In genomic region chr16:85270365-85270764, GRCh38 we compare ENCODE assay signal across 19 cellular contexts.
A peak's percentile ranks its signal among the peaks of the same experiment; 100 is the strongest.
DNase-seq lines count a peak whose midpoint lies in the region; ATAC-seq and TF ChIP-seq lines count a peak whose summit lies in the region.
"Had no signal": no experiment of that assay in that cellular context is flagged by ENCODE, and none has a peak within 500 bp of the region (broad histone marks: within the 10 kb centered on the region; RNA-seq: fewer than 3 reads in every experiment).

No MANE protein-coding gene starts in this region.

- H4K5ac ChIP-seq in H9 (ENCODE audit: insufficient read length, low read depth, low read length): no peak overlapping the region

- H3K23ac ChIP-seq in neuronal stem cell (ENCODE audit: low read depth, low read length, poor library complexity): peak overlapping the region; percentile 77
- no peak overlapping the region for H3K23ac ChIP-seq in H9 (ENCODE audit: insufficient read length, low read depth, low read length)

- whole genome bisulfite sequencing in neuronal stem cell (ENCODE audit: extremely low coverage in 2 of 2, insufficient read length in 2 of 2, insufficient replicate concordance in 1 of 2), 2 donors: no CpG with 5 or more reads among the region's 13 CpGs
- WGBS in H9 (ENCODE audit: extremely low coverage, insufficient read length, low lambda C conversion rate): no CpG with 5 or more reads among the region's 13 CpGs
- WGBS in aorta, 2 donors: 82 to 85% methylated on average over 13 of the region's 13 CpGs

- TF ChIP-seq CTCF in BE2C (IDR thresholded peaks at IDR 0.05; ENCODE audit: low read depth, low read length) (no peak), WERI-Rb-1 (IDR thresholded peaks at IDR 0.05; ENCODE audit: low read depth, low read length) (no peak), H9 (conservative IDR thresholded peaks at IDR 0.05) (no peak)

- H2BK5ac ChIP-seq in neuronal stem cell (ENCODE audit: low read length) (no peak overlapping the region), H9 (ENCODE audit: insufficient read length, low read length) (no peak overlapping the region)

- H3K79me2 ChIP-seq in H9 (ENCODE audit: insufficient read depth, low read length): no peaks in the 10 kb centered on the region

- H3K79me1 ChIP-seq in neuronal stem cell (ENCODE audit: low read depth, low read length): no peaks in the 10 kb centered on the region
- no peaks in the 10 kb centered on the region for H3K79me1 ChIP-seq in H9 (ENCODE audit: insufficient read depth, low read depth, low read length, poor library complexity, severe bottlenecking)

- no peaks in the 10 kb centered on the region for H3K9me3 Mint-ChIP-seq in H9
- H3K9me3 Mint-ChIP-seq: CD8-positive, alpha-beta memory T cell had no signal

- H3K36me3 Mint-ChIP-seq in H9 (ENCODE audit: insufficient read depth in 1 of 3, low read depth in 3 of 3): peaks cover 0 to 4% (median 0%) of the 10 kb centered on the region in 3 experiments; a peak in 1 of 7 replicates
- H3K36me3 Mint-ChIP-seq: CD8-positive, alpha-beta memory T cell had no signal

- no peak overlapping the region for H3T11ph ChIP-seq in H9 (ENCODE audit: low read length)

- no peak overlapping the region for H3K9ac ChIP-seq in neuronal stem cell (ENCODE audit: low read depth, low read length, poor library complexity)
- H3K9ac ChIP-seq in H9 (ENCODE audit: extremely low read depth, insufficient read length, low read length): no peak overlapping the region

- H3K27ac ChIP-seq in WERI-Rb-1: peak overlapping the region; percentile 59
- H3K27ac ChIP-seq in neuronal stem cell (replicated peaks; ENCODE audit: low read length): no peak overlapping the region
- no peak overlapping the region for H3K27ac ChIP-seq in H9 (ENCODE audit: insufficient read length, low read depth, low read length)
- no peak overlapping the region for H3K27ac ChIP-seq in aorta (ENCODE audit: low read depth in 1 of 2, low read length in 2 of 2)
- H3K27ac ChIP-seq: A549, SJCRH30 had no signal

- H2BK15ac ChIP-seq in neuronal stem cell (ENCODE audit: low read length) (no peak overlapping the region), H9 (ENCODE audit: low read depth, low read length) (no peak overlapping the region)

- H3K4ac ChIP-seq in neuronal stem cell (ENCODE audit: low read length) (no peak overlapping the region), H9 (ENCODE audit: low read depth, low read length) (no peak overlapping the region)

- H2BK12ac ChIP-seq in neuronal stem cell (ENCODE audit: low read length) (no peak overlapping the region), H9 (ENCODE audit: insufficient read length, low read depth, low read length) (no peak overlapping the region)

- no peaks in the 10 kb centered on the region for H3K27me3 ChIP-seq in BE2C
- H3K27me3 ChIP-seq in WERI-Rb-1 (ENCODE audit: insufficient read depth, low read depth, severe bottlenecking): no peaks in the 10 kb centered on the region
- H3K27me3 ChIP-seq in neuronal stem cell (ENCODE audit: control insufficient read depth in 3 of 3, insufficient read depth in 3 of 3, low read depth in 1 of 3, low read length in 3 of 3): no peaks in the 10 kb centered on the region
- H3K27me3 ChIP-seq in H9 (ENCODE audit: insufficient read depth, low read length): no peaks in the 10 kb centered on the region
- H3K27me3 ChIP-seq in aorta (ENCODE audit: control insufficient read depth in 1 of 2, insufficient read depth in 2 of 2, low read length in 1 of 2): no peaks in the 10 kb centered on the region
- H3K27me3 ChIP-seq: SJCRH30 had no signal

- H3K23me2 ChIP-seq in H9 (ENCODE audit: insufficient read length, low read depth, low read length, poor library complexity, severe bottlenecking): no peaks in the 10 kb centered on the region

- H3K27ac Mint-ChIP-seq in H9: no peak overlapping the region; a peak in 1 of 7 replicates
- H3K27ac Mint-ChIP-seq: CD8-positive, alpha-beta memory T cell had no signal

- peak overlapping the region; percentile 35 for H3K18ac ChIP-seq in neuronal stem cell (ENCODE audit: low read length)
- H3K18ac ChIP-seq in H9 (ENCODE audit: insufficient read length, low read depth, low read length): no peak overlapping the region

- H4K91ac ChIP-seq in neuronal stem cell (ENCODE audit: low read depth, low read length, poor library complexity) (no peak overlapping the region), H9 (ENCODE audit: insufficient read length, low read depth, low read length) (no peak overlapping the region)

- H2BK120ac ChIP-seq in neuronal stem cell (ENCODE audit: low read depth, low read length): no peak overlapping the region
- H2BK120ac ChIP-seq in H9 (ENCODE audit: low read depth, low read length, poor library complexity, severe bottlenecking): no peak overlapping the region

- no peak overlapping the region for H3K56ac ChIP-seq in H9 (ENCODE audit: insufficient read length, low read depth, low read length)

- H3K9me3 ChIP-seq in BE2C (no peaks in the 10 kb centered on the region), WERI-Rb-1 (ENCODE audit: severe bottlenecking) (no peaks in the 10 kb centered on the region), neuronal stem cell (replicated peaks in 1 of 2; ENCODE audit: control insufficient read depth in 2 of 2, insufficient read depth in 1 of 2, low read depth in 1 of 2, low read length in 2 of 2) (peaks cover 0 to 2% of the 10 kb centered on the region in 2 donors), H9 (ENCODE audit: control insufficient read depth, low read depth, low read length) (no peaks in the 10 kb centered on the region), aorta (ENCODE audit: control insufficient read depth, low read length) (no peaks in the 10 kb centered on the region)
- H3K9me3 ChIP-seq: A549, HAP-1, SJCRH30 had no signal

- DNase-seq in BE2C: peak; percentile 62
- DNase-seq in WERI-Rb-1: peak; percentile 27
- peak; percentile 35 for DNase-seq in fibroblast of gingiva (ENCODE audit: low read depth)
- no peak for DNase-seq in neuronal stem cell (ENCODE audit: low spot score)
- no peak for DNase-seq in H9
- DNase-seq in aorta: no peak
- DNase-seq in T1000 (lab: John Stamatoyannopoulos, UW): no peak
- DNase-seq: CD8-positive, alpha-beta memory T cell; DMS 273 treated with DMSO at 0.1 percent for 48 hours; MV-4-11; NCI-H1436; NCI-H2029 treated with DMSO at 0.1 percent for 48 hours; NCI-H510A; OCI-M1; RPMI8226; SJCRH30 had no signal

- H3K36me3 ChIP-seq in BE2C (no peaks in the 10 kb centered on the region; the same call in 1 of the 2 replicates), WERI-Rb-1 (no peaks in the 10 kb centered on the region), neuronal stem cell (replicated peaks in 1 of 2; ENCODE audit: control insufficient read depth in 2 of 2, insufficient read depth in 2 of 2, low read length in 2 of 2) (no peaks in the 10 kb centered on the region), aorta (ENCODE audit: control insufficient read depth in 1 of 2, insufficient read depth in 2 of 2, low read length in 1 of 2) (no peaks in the 10 kb centered on the region)
- H3K36me3 ChIP-seq: HAP-1, SJCRH30 had no signal

- H4K20me1 ChIP-seq in H9 (ENCODE audit: control insufficient read depth, insufficient read depth, insufficient read length): no peaks in the 10 kb centered on the region

- H3K4me1 ChIP-seq in BE2C (peaks cover 42% of the 10 kb centered on the region), neuronal stem cell (ENCODE audit: control insufficient read depth in 2 of 2, insufficient read depth in 1 of 2, low read depth in 1 of 2, low read length in 2 of 2) (peaks cover 0 to 39% of the 10 kb centered on the region in 2 donors), H9 (ENCODE audit: insufficient read depth, low read length) (no peaks in the 10 kb centered on the region; the same call in 1 of the 2 replicates), aorta (ENCODE audit: control insufficient read depth in 1 of 2, insufficient read depth in 2 of 2, low read length in 2 of 2) (no peaks in the 10 kb centered on the region)
- H3K4me1 ChIP-seq: A549, HAP-1 had no signal

- ATAC-seq in HG03045 (IDR thresholded peaks at IDR 0.05; ENCODE audit: unreplicated experiment) (no peak), aorta (ENCODE audit: low FRiP score) (no peak)
- ATAC-seq: A549 had no signal

- H2AK5ac ChIP-seq in neuronal stem cell (ENCODE audit: low read depth, low read length) (peak overlapping the region; percentile 97), H9 (ENCODE audit: insufficient read length, low read length) (no peak overlapping the region)

- H3K14ac ChIP-seq in neuronal stem cell (ENCODE audit: low read length) (no peak overlapping the region), H9 (ENCODE audit: insufficient read depth, low read length) (no peak overlapping the region)

- H3K4me3 Mint-ChIP-seq in H9: no peak overlapping the region
- H3K4me3 Mint-ChIP-seq: CD8-positive, alpha-beta memory T cell had no signal

- no peak overlapping the region for H2AFZ ChIP-seq in neuronal stem cell (ENCODE audit: low read length)
- no peak overlapping the region for H2AFZ ChIP-seq in H9 (ENCODE audit: low read length)

- H4K8ac ChIP-seq in neuronal stem cell (ENCODE audit: low read depth, low read length): no peak overlapping the region
- H4K8ac ChIP-seq in H9 (replicated peaks; ENCODE audit: insufficient read length, low read depth, low read length): no peak overlapping the region

- no peak overlapping the region for H2BK20ac ChIP-seq in H9 (ENCODE audit: low read depth, low read length, poor library complexity, severe bottlenecking)

- intact Hi-C loops in aorta (cut with DNase I): loop anchor here (10.0 kb wide), 1 partner anchor 444 kb away; no protein-coding TSS in a partner anchor

- H3K4me1 Mint-ChIP-seq in H9: peaks cover 3 to 19% of the 10 kb centered on the region in 2 experiments
- H3K4me1 Mint-ChIP-seq: CD8-positive, alpha-beta memory T cell had no signal

- H3K27me3 Mint-ChIP-seq in H9 (ENCODE audit: low read depth): no peaks in the 10 kb centered on the region

- no peak overlapping the region for H3K4me2 ChIP-seq in neuronal stem cell (ENCODE audit: insufficient read depth, low read length, poor library complexity, severe bottlenecking)
- no peak overlapping the region for H3K4me2 ChIP-seq in H9 (ENCODE audit: insufficient read depth, insufficient read length, low read length)
- H3K4me2 ChIP-seq: A549 had no signal

- H3K4me3 ChIP-seq in BE2C (ENCODE audit: low read depth, low read length) (peak overlapping the region; percentile 12; the same call in 1 of the 2 replicates), WERI-Rb-1 (ENCODE audit: low read depth, low read length) (no peak overlapping the region), neuronal stem cell (ENCODE audit: low read length in 2 of 2) (no peak overlapping the region), aorta (ENCODE audit: low read length in 2 of 2) (no peak overlapping the region)
- H3K4me3 ChIP-seq: A549, HAP-1, SJCRH30 had no signal

Comparison
In these comparisons a context has a peak if more than half of its experiments do, and no peak if none do; other contexts are left out.
1. DNase-seq: peak in BE2C (single experiment), WERI-Rb-1 (single experiment) and fibroblast of gingiva (single experiment); none in neuronal stem cell (single experiment), H9 (single experiment), aorta (0 of 2) and T1000 (single experiment).